Comparison of ENCODE assay signal across 11 cellular contexts in genomic region chr6:142851601-142852000, GRCh38.
DNase-seq lines count a peak whose midpoint lies in the region; ATAC-seq and TF ChIP-seq lines count a peak whose summit lies in the region.
"Had no signal": no experiment of that assay in that cellular context is flagged by ENCODE, and none has a peak within 500 bp of the region (broad histone marks: within the 10 kb centered on the region; RNA-seq: fewer than 3 reads in every experiment).

No MANE protein-coding gene starts in this region.

- peak overlapping the region in 1 of 2 donors; percentile 37 for H3K4me3 Mint-ChIP-seq in effector memory CD8-positive, alpha-beta T cell
- H3K4me3 Mint-ChIP-seq in stimulated activated effector memory CD8-positive, alpha-beta T cell treated with anti-CD3 and anti-CD28 coated beads, Interleukin-12 subunit alpha, Interleukin-12 subunit beta, amount 100 ng/mL, for 72 hours = peak overlapping the region; percentile 46

- no TSS peak for BruUV-seq in PC-9 (replicated peaks; lab: Mats Ljungman, UMichigan)

- H3K4me1 Mint-ChIP-seq in effector memory CD8-positive, alpha-beta T cell (ENCODE audit: low read depth in 2 of 2) = peaks cover 65 to 92% of the 10 kb centered on the region in 2 donors
- peaks cover 95% of the 10 kb centered on the region for H3K4me1 Mint-ChIP-seq in stimulated activated effector memory CD8-positive, alpha-beta T cell treated with anti-CD3 and anti-CD28 coated beads, Interleukin-12 subunit alpha, Interleukin-12 subunit beta, amount 100 ng/mL, for 72 hours

- H3K9me2 ChIP-seq in PC-9 (ENCODE audit: insufficient read depth) = no peaks in the 10 kb centered on the region

- H4K20me1 ChIP-seq in PC-9 (ENCODE audit: insufficient read depth) = no peaks in the 10 kb centered on the region

- no peaks in the 10 kb centered on the region for H3K27me3 Mint-ChIP-seq in effector memory CD8-positive, alpha-beta T cell

- peaks cover under 1% of the 10 kb centered on the region for H3K36me3 Mint-ChIP-seq in effector memory CD8-positive, alpha-beta T cell (ENCODE audit: insufficient read depth)
- H3K36me3 Mint-ChIP-seq in stimulated activated effector memory CD8-positive, alpha-beta T cell treated with anti-CD3 and anti-CD28 coated beads, Interleukin-12 subunit alpha, Interleukin-12 subunit beta, amount 100 ng/mL, for 72 hours = peaks cover 11% of the 10 kb centered on the region

- peaks cover 75% of the 10 kb centered on the region for H3K4me1 ChIP-seq in PC-9 (replicated peaks; ENCODE audit: insufficient read depth)

- peaks cover 62% of the 10 kb centered on the region for H3K79me2 ChIP-seq in PC-9 (ENCODE audit: low read depth)

- CTCF ChIA-PET in PC-9 (lab: Charles Lee) = no interaction called here

- H3K27ac Mint-ChIP-seq in effector memory CD8-positive, alpha-beta T cell = peak overlapping the region; percentile 73 to 92
- peak overlapping the region; percentile 60 for H3K27ac Mint-ChIP-seq in stimulated activated effector memory CD8-positive, alpha-beta T cell treated with anti-CD3 and anti-CD28 coated beads, Interleukin-12 subunit alpha, Interleukin-12 subunit beta, amount 100 ng/mL, for 72 hours

- no peak overlapping the region; the same call in 1 of the 2 replicates for H3K4me2 ChIP-seq in PC-9

- peak overlapping the region; percentile 96; the same call in 1 of the 2 replicates for H3K27ac ChIP-seq in PC-9

- no peak for TF ChIP-seq CTCF in PC-9 (conservative IDR thresholded peaks at IDR 0.05)

- H3K36me3 ChIP-seq in PC-9 (ENCODE audit: low read depth) = no peaks in the 10 kb centered on the region
- H3K36me3 ChIP-seq: heart left ventricle, stomach had no signal

- ATAC-seq in activated CD4-positive, CD25-positive, alpha-beta regulatory T cell treated with anti-CD3 and anti-CD28 coated beads, Interleukin-2, amount 50 U/mL, for 24 hours = peak; percentile 40 to 44
- no peak for ATAC-seq in effector memory CD8-positive, alpha-beta T cell (replicated peaks)
- peak; percentile 80 for ATAC-seq in stimulated activated effector memory CD8-positive, alpha-beta T cell treated with anti-CD3 and anti-CD28 coated beads, Interleukin-12 subunit alpha, Interleukin-12 subunit beta, amount 100 ng/mL, for 72 hours
- no peak for ATAC-seq in HG02678 (IDR thresholded peaks at IDR 0.05; ENCODE audit: unreplicated experiment)
- ATAC-seq: heart left ventricle had no signal

- no peaks in the 10 kb centered on the region for H3K27me3 ChIP-seq in PC-9 (ENCODE audit: insufficient read depth, low read depth)
- H3K27me3 ChIP-seq: heart left ventricle, stomach had no signal

- no peak overlapping the region for H3K4me3 ChIP-seq in PC-9
- H3K4me3 ChIP-seq: heart left ventricle, stomach had no signal

- H3K9me3 Mint-ChIP-seq in effector memory CD8-positive, alpha-beta T cell = no peaks in the 10 kb centered on the region
- no peaks in the 10 kb centered on the region for H3K9me3 Mint-ChIP-seq in stimulated activated effector memory CD8-positive, alpha-beta T cell treated with anti-CD3 and anti-CD28 coated beads, Interleukin-12 subunit alpha, Interleukin-12 subunit beta, amount 100 ng/mL, for 72 hours

- DNase-seq in activated CD4-positive, CD25-positive, alpha-beta regulatory T cell (lab: John Stamatoyannopoulos, UW) = no peak
- DNase-seq in PC-9 (no peak), NCI-H1436 (lab: John Stamatoyannopoulos, UW) (no peak), NCI-H146 treated with DMSO at 0.1 percent for 48 hours (lab: John Stamatoyannopoulos, UW; ENCODE audit: unreplicated experiment) (no peak)
- no peak for DNase-seq in effector memory CD8-positive, alpha-beta T cell
- DNase-seq in stimulated activated effector memory CD8-positive, alpha-beta T cell treated with anti-CD3 and anti-CD28 coated beads, Interleukin-12 subunit alpha, Interleukin-12 subunit beta, amount 100 ng/mL, for 72 hours (ENCODE audit: low spot score in 2 of 2) = no peak
- DNase-seq: DMS79 treated with DMSO at 0.1 percent for 48 hours, heart left ventricle, stomach had no signal

- POLR2A ChIA-PET in PC-9 (lab: Charles Lee; ENCODE audit: unreplicated experiment) = no interaction called here

- intact Hi-C loops in PC-9 (cut with micrococcal nuclease; ENCODE audit: unreplicated experiment) = no loop called here

- H3K9me3 ChIP-seq in PC-9 (ENCODE audit: insufficient read depth, low read depth) = no peaks in the 10 kb centered on the region
- H3K9me3 ChIP-seq: heart left ventricle, stomach had no signal

- H3F3A ChIP-seq in PC-9 (ENCODE audit: insufficient read depth, low read depth) = peaks cover 40% of the 10 kb centered on the region

- no peak overlapping the region for H2AFZ ChIP-seq in PC-9

Comparison
In these comparisons a context has a peak if more than half of its experiments do, and no peak if none do; other contexts are left out.
1. ATAC-seq: peak in activated CD4-positive, CD25-positive, alpha-beta regulatory T cell treated with anti-CD3 and anti-CD28 coated beads, Interleukin-2, amount 50 U/mL, for 24 hours (2 of 2) and stimulated activated effector memory CD8-positive, alpha-beta T cell treated with anti-CD3 and anti-CD28 coated beads, Interleukin-12 subunit alpha, Interleukin-12 subunit beta, amount 100 ng/mL, for 72 hours (single experiment); none in effector memory CD8-positive, alpha-beta T cell (single experiment) and HG02678 (single experiment).